In genomic region chr3:194870394-194871110, GRCh38 we compare ENCODE assay signal across 1 cellular context.
TF ChIP-seq lines count a peak whose summit lies in the region.

No MANE protein-coding gene starts in this region.

TF ChIP-seq in GM23338, 12 proteins besides CTCF, POLR2A, EP300 and RAD21 (continued from another document):
- no peak for TF ChIP-seq ZNF462 (CRISPR knock-in tag; IDR thresholded peaks at IDR 0.05)
- TF ChIP-seq EZH2 (IDR thresholded peaks at IDR 0.05; ENCODE audit: low read depth, unreplicated experiment): no peak
- TF ChIP-seq REST (IDR thresholded peaks at IDR 0.05; ENCODE audit: unreplicated experiment): no peak
- no peak for TF ChIP-seq POLR2AphosphoS5 (IDR thresholded peaks at IDR 0.05; ENCODE audit: low read depth)
